ENCODE assay signal across 9 cellular contexts in genomic region chr6:68638225-68638900, GRCh38. TPM values are rescaled to one million over a fixed set of nuclear protein-coding genes. Genes with fewer than 3 reads are reported as not detected.
DNase-seq lines count a peak whose midpoint lies in the region; ATAC-seq and TF ChIP-seq lines count a peak whose summit lies in the region.
"Had no signal": no experiment of that assay in that cellular context is flagged by ENCODE, and none has a peak within 500 bp of the region (broad histone marks: within the 10 kb centered on the region; RNA-seq: fewer than 3 reads in every experiment).

No MANE protein-coding gene starts in this region.

- H3K4me1 ChIP-seq in GM23248 (ENCODE audit: insufficient read depth): no peaks in the 10 kb centered on the region
- H3K4me1 ChIP-seq in SJCRH30: peaks cover 16% of the 10 kb centered on the region
- H3K4me1 ChIP-seq in esophagus squamous epithelium: peaks cover 4 to 38% (median 8%) of the 10 kb centered on the region in 3 donors
- no peaks in the 10 kb centered on the region for H3K4me1 ChIP-seq in parathyroid adenoma

- H3K79me2 ChIP-seq in GM23248 (ENCODE audit: insufficient read depth) (no peaks in the 10 kb centered on the region), parathyroid adenoma (no peaks in the 10 kb centered on the region)

- no peak overlapping the region for H3K9ac ChIP-seq in GM23248
- no peak overlapping the region for H3K9ac ChIP-seq in parathyroid adenoma

- intact Hi-C loops in esophagus squamous epithelium (cut with DNase I): no loop called here

- no peaks in the 10 kb centered on the region for H3K9me2 ChIP-seq in GM23248 (ENCODE audit: insufficient read depth)

- H3K4me2 ChIP-seq in GM23248 (ENCODE audit: unreplicated experiment) (no peak overlapping the region), parathyroid adenoma (ENCODE audit: low read length) (no peak overlapping the region)

- no peaks in the 10 kb centered on the region for H4K20me1 ChIP-seq in GM23248 (ENCODE audit: insufficient read depth)

- DNase-seq in BJ (ENCODE audit: low read depth): no peak
- DNase-seq in GM23248: peak; percentile 49
- peak; percentile 12 to 62 for DNase-seq in SJCRH30
- no peak for DNase-seq in esophagus squamous epithelium (lab: John Stamatoyannopoulos, UW)
- DNase-seq in islet precursor cell: no peak

- H3K4me3 ChIP-seq in BJ (ENCODE audit: low read depth, low read length) (no peak overlapping the region), GM23248 (no peak overlapping the region), SJCRH30 (no peak overlapping the region), esophagus squamous epithelium (no peak overlapping the region), parathyroid adenoma (ENCODE audit: low read depth, low read length) (no peak overlapping the region)
- H3K4me3 ChIP-seq: lung had no signal

- H3K27me3 ChIP-seq in BJ (ENCODE audit: control insufficient read depth, insufficient read depth, low read length) (peaks cover 15% of the 10 kb centered on the region), GM23248 (replicated peaks; ENCODE audit: insufficient read depth) (peaks cover 45% of the 10 kb centered on the region), SJCRH30 (no peaks in the 10 kb centered on the region), esophagus squamous epithelium (peaks cover 0 to 72% (median 2%) of the 10 kb centered on the region in 4 donors), parathyroid adenoma (ENCODE audit: control insufficient read depth, insufficient read depth, low read length) (no peaks in the 10 kb centered on the region)

- TF ChIP-seq CTCF in BJ (IDR thresholded peaks at IDR 0.05; ENCODE audit: insufficient read depth, low read depth, low read length) (peak; percentile 68), esophagus squamous epithelium (IDR thresholded peaks at IDR 0.05) (peak in 4 of 6 experiments; percentile 25 to 65 (median 60)), parathyroid adenoma (IDR thresholded peaks at IDR 0.05) (peak; percentile 16)

- no peaks in the 10 kb centered on the region for H3F3A ChIP-seq in GM23248 (ENCODE audit: insufficient read depth)

- no peak overlapping the region for H2AFZ ChIP-seq in GM23248
- H2AFZ ChIP-seq in parathyroid adenoma: no peak overlapping the region

- ATAC-seq in GM21381 (IDR thresholded peaks at IDR 0.05; ENCODE audit: unreplicated experiment): no peak
- ATAC-seq in GM19452 (IDR thresholded peaks at IDR 0.05; ENCODE audit: unreplicated experiment): no peak

- POLR2A ChIA-PET in BJ (lab: Charles Lee): no interaction called here

- TF ChIP-seq POLR2A in esophagus squamous epithelium (IDR thresholded peaks at IDR 0.05): no peak

- H3K36me3 ChIP-seq in BJ (ENCODE audit: control insufficient read depth, insufficient read depth, low read length): no peaks in the 10 kb centered on the region
- no peaks in the 10 kb centered on the region for H3K36me3 ChIP-seq in GM23248 (ENCODE audit: low read depth)
- peaks cover 5% of the 10 kb centered on the region; the same call in 1 of the 2 replicates for H3K36me3 ChIP-seq in SJCRH30
- no peaks in the 10 kb centered on the region for H3K36me3 ChIP-seq in esophagus squamous epithelium
- H3K36me3 ChIP-seq in parathyroid adenoma (ENCODE audit: control insufficient read depth, insufficient read depth, low read length): no peaks in the 10 kb centered on the region

- in situ Hi-C loops in GM23248 (cut with MboI): no loop called here

- H3K9me3 ChIP-seq in GM23248 (ENCODE audit: low read depth): no peaks in the 10 kb centered on the region
- H3K9me3 ChIP-seq in SJCRH30 (replicated peaks): no peaks in the 10 kb centered on the region
- no peaks in the 10 kb centered on the region for H3K9me3 ChIP-seq in esophagus squamous epithelium
- H3K9me3 ChIP-seq in parathyroid adenoma (ENCODE audit: control insufficient read depth, low read length): no peaks in the 10 kb centered on the region

- H3K27ac ChIP-seq in GM23248 (no peak overlapping the region), SJCRH30 (no peak overlapping the region), esophagus squamous epithelium (no peak overlapping the region), parathyroid adenoma (no peak overlapping the region)

- 25 to 28% methylated on average over 11 of the region's 11 CpGs for WGBS in GM23248 (ENCODE audit: low coverage in 1 of 2, low lambda C conversion rate in 2 of 2, missing lambda C conversion rate in 2 of 2), 2 experiments
- WGBS in esophagus squamous epithelium, 2 donors: 27 to 28% methylated on average over 11 of the region's 11 CpGs

- CTCF ChIA-PET in BJ (lab: Yijun Ruan, JAX): interaction anchor here (0.6 to 1.3 kb wide), 2 partner anchors 10 to 327 kb away, joined by 3 read pairs; no protein-coding TSS in a partner anchor

RNA-seq across cellular contexts. Expression of gene ADGRB3, which starts 3.3 kb away (rescaled TPM):
- 0.12 TPM in 1 of 2 replicates, not detected in the other for polyA plus RNA-seq in BJ (2011; rRNA removed)
- not detected in 2 replicates for polyA minus RNA-seq in BJ (2011; rRNA and poly(A)+ RNA removed)
- not detected in 2 replicates for total RNA-seq in GM23248 (2014; rRNA removed; shearing (Covaris generic))
- polyA plus RNA-seq in GM23248 (2016; fragmentation: Nextera tagmentation; extraction: Ambion mirVana): not detected in 2 replicates
- total RNA-seq in SJCRH30 (2014; rRNA removed; shearing (Covaris generic)): 6.0 and 8.7 TPM in 2 replicates
- 1 to 10 TPM in 1 of 4 donors, under 1 TPM in 3; 0.04 to 1.1 (median 0.32) TPM for total RNA-seq in esophagus squamous epithelium

Comparison
In these comparisons a context has a peak if more than half of its experiments do, and no peak if none do; other contexts are left out.
1. DNase-seq: peak in GM23248 (single experiment) and SJCRH30 (2 of 2); none in BJ (single experiment), esophagus squamous epithelium (single experiment) and islet precursor cell (single experiment).
2. CTCF ChIP-seq: peak in every context shown above with its lines; median percentile 68 in BJ; 60 in esophagus squamous epithelium; 16 in parathyroid adenoma.